In the genomic region with DNA sequence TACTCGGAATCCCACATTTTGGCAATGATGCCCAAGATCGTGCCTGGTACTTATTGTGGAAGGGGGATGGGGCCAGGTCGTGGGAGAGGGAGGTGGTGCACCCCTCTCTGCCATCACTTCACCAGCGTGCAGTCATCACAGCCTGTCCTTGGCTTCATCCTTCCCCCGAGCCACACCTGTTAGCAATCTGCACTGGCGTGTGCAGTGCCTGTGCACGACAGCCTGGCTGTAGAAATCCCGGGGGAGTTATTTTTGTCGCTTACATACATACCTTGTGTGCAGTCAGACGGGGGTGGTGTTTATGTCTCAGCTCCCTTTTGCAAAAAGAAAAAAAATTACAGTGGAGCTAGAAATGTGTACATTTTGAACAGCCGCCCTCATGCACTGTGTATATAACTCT, we compare ENCODE assay signal across 14 cellular contexts.
DNase-seq lines count a peak whose midpoint lies in the region; ATAC-seq, FAIRE-seq and TF ChIP-seq lines count a peak whose summit lies in the region.
"Had no signal": no experiment of that assay in that cellular context is flagged by ENCODE, and none has a peak within 500 bp of the region (broad histone marks: within the 10 kb centered on the region; RNA-seq: fewer than 3 reads in every experiment).

No MANE protein-coding gene starts in this region.

- TF ChIP-seq EP300 in esophagus muscularis mucosa (IDR thresholded peaks at IDR 0.05), result no peak

- intact Hi-C loops in esophagus muscularis mucosa (cut with DNase I), result no loop called here

- H3K27ac ChIP-seq in SU-DHL-6 (ENCODE audit: low read depth, low read length) (peak overlapping the region; percentile 91), foreskin keratinocyte (no peak overlapping the region), esophagus muscularis mucosa (replicated peaks in 1 of 4) (no peak overlapping the region)
- H3K27ac ChIP-seq: gastroesophageal sphincter, right atrium auricular region had no signal

- H3K4me3 Mint-ChIP-seq in T-helper 2 cell treated with Interferon-gamma antibody and Interleukin-4, amounts not matched to agents 5 μg/mL and 100 μg/mL, for 36 hours, result no peak overlapping the region
- H3K4me3 Mint-ChIP-seq: activated CD4-positive, alpha-beta T cell treated with anti-CD3 and anti-CD28 coated beads for 36 hours; CD4-positive, CD25-positive, alpha-beta regulatory T cell had no signal

- WGBS in esophagus muscularis mucosa, result 26% methylated on average over 9 of the region's 11 CpGs

- no peak for FAIRE-seq in H54 (lab: Jason Lieb, UNC)

- H3F3A ChIP-seq in SU-DHL-6 (ENCODE audit: insufficient read depth), result peaks cover 21% of the 10 kb centered on the region

- H3K36me3 ChIP-seq in SU-DHL-6 (ENCODE audit: low read length) (no peaks in the 10 kb centered on the region), esophagus muscularis mucosa (no peaks in the 10 kb centered on the region)
- H3K36me3 ChIP-seq: gastroesophageal sphincter, right atrium auricular region had no signal

- no peaks in the 10 kb centered on the region for H3K79me2 ChIP-seq in SU-DHL-6 (ENCODE audit: insufficient read depth, low read length)

- TF ChIP-seq POLR2A in H54 (IDR thresholded peaks at IDR 0.05; ENCODE audit: low read depth, low read length) (no peak), esophagus muscularis mucosa (IDR thresholded peaks at IDR 0.05; ENCODE audit: low read depth) (no peak)

- no peak overlapping the region for H3K4me3 ChIP-seq in SU-DHL-6 (ENCODE audit: insufficient read depth, low read length, poor library complexity, severe bottlenecking)
- H3K4me3 ChIP-seq in esophagus muscularis mucosa, result no peak overlapping the region
- H3K4me3 ChIP-seq: gastroesophageal sphincter, right atrium auricular region had no signal

- no peaks in the 10 kb centered on the region for H3K9me2 ChIP-seq in SU-DHL-6 (replicated peaks; ENCODE audit: insufficient read depth, low read length)

- H3K27me3 ChIP-seq in SU-DHL-6 (ENCODE audit: low read length) (no peaks in the 10 kb centered on the region), foreskin keratinocyte (peaks cover 2% of the 10 kb centered on the region), esophagus muscularis mucosa (peaks cover 0 to 39% (median 0%) of the 10 kb centered on the region in 4 donors)
- H3K27me3 ChIP-seq: right atrium auricular region had no signal

- H3K36me3 Mint-ChIP-seq in T-helper 2 cell treated with Interferon-gamma antibody and Interleukin-4, amounts not matched to agents 5 μg/mL and 100 μg/mL, for 36 hours (ENCODE audit: low read depth), result no peaks in the 10 kb centered on the region
- H3K36me3 Mint-ChIP-seq: CD4-positive, CD25-positive, alpha-beta regulatory T cell had no signal

- peak overlapping the region; percentile 65 for H3K4me2 ChIP-seq in SU-DHL-6 (ENCODE audit: low read depth, low read length, poor library complexity, severe bottlenecking)

- ATAC-seq in HG03159 (IDR thresholded peaks at IDR 0.05; ENCODE audit: unreplicated experiment), result peak; percentile 48
- ATAC-seq in foreskin keratinocyte, result no peak
- ATAC-seq: activated CD4-positive, alpha-beta T cell treated with anti-CD3 and anti-CD28 coated beads for 36 hours; gastroesophageal sphincter had no signal

- TF ChIP-seq CTCF in SU-DHL-6 (IDR thresholded peaks at IDR 0.05; ENCODE audit: insufficient read depth, low read length, poor library complexity, severe bottlenecking) (no peak), foreskin keratinocyte (conservative IDR thresholded peaks at IDR 0.05) (no peak), esophagus muscularis mucosa (IDR thresholded peaks at IDR 0.05) (no peak)

- no peaks in the 10 kb centered on the region for H3K4me1 ChIP-seq in foreskin keratinocyte
- no peaks in the 10 kb centered on the region for H3K4me1 ChIP-seq in esophagus muscularis mucosa

- H3K9me3 Mint-ChIP-seq in T-helper 2 cell treated with Interferon-gamma antibody and Interleukin-4, amounts not matched to agents 5 μg/mL and 100 μg/mL, for 36 hours, result no peaks in the 10 kb centered on the region

- H3K27ac Mint-ChIP-seq in T-helper 2 cell treated with Interferon-gamma antibody and Interleukin-4, amounts not matched to agents 5 μg/mL and 100 μg/mL, for 36 hours, result no peak overlapping the region
- H3K27ac Mint-ChIP-seq: activated CD4-positive, alpha-beta T cell treated with anti-CD3 and anti-CD28 coated beads for 36 hours; CD4-positive, CD25-positive, alpha-beta regulatory T cell had no signal

- H3K4me1 Mint-ChIP-seq in T-helper 2 cell treated with Interferon-gamma antibody and Interleukin-4, amounts not matched to agents 5 μg/mL and 100 μg/mL, for 36 hours (ENCODE audit: low read depth), result no peaks in the 10 kb centered on the region
- H3K4me1 Mint-ChIP-seq: CD4-positive, CD25-positive, alpha-beta regulatory T cell had no signal

- no peaks in the 10 kb centered on the region for H3K9me3 ChIP-seq in SU-DHL-6 (ENCODE audit: insufficient read depth, low read length)
- no peaks in the 10 kb centered on the region for H3K9me3 ChIP-seq in esophagus muscularis mucosa
- H3K9me3 ChIP-seq: gastroesophageal sphincter, right atrium auricular region had no signal

- H2AFZ ChIP-seq in SU-DHL-6 (ENCODE audit: low read depth, low read length, severe bottlenecking), result no peak overlapping the region

- DNase-seq in CD1c-positive myeloid dendritic cell (ENCODE audit: extremely low spot score), result peak; percentile 47
- DNase-seq in GM19238 (ENCODE audit: insufficient read length, low spot score), result peak; percentile 69
- no peak for DNase-seq in H54 (ENCODE audit: insufficient read length, low spot score)
- DNase-seq in foreskin keratinocyte, result no peak
- DNase-seq in T-helper 2 cell treated with Interferon-gamma antibody and Interleukin-4, amounts not matched to agents 5 μg/mL and 100 μg/mL, for 36 hours (ENCODE audit: low spot score), result no peak
- no peak for DNase-seq in esophagus muscularis mucosa (ENCODE audit: extremely low spot score)
- DNase-seq: activated CD4-positive, alpha-beta T cell treated with anti-CD3 and anti-CD28 coated beads for 36 hours; activated naive CD4-positive, alpha-beta T cell; CD4-positive, CD25-positive, alpha-beta regulatory T cell; Right ventricle myocardium superior had no signal

- H3K9ac ChIP-seq in SU-DHL-6 (ENCODE audit: low read length), result peak overlapping the region; percentile 36; the same call in 1 of the 2 replicates

- no peaks in the 10 kb centered on the region for H4K20me1 ChIP-seq in SU-DHL-6 (ENCODE audit: low read depth, low read length)

- peaks cover 10% of the 10 kb centered on the region for H3K27me3 Mint-ChIP-seq in T-helper 2 cell treated with Interferon-gamma antibody and Interleukin-4, amounts not matched to agents 5 μg/mL and 100 μg/mL, for 36 hours (ENCODE audit: low read depth)
- H3K27me3 Mint-ChIP-seq: activated CD4-positive, alpha-beta T cell treated with anti-CD3 and anti-CD28 coated beads for 36 hours had no signal

Comparison
In these comparisons a context has a peak if more than half of its experiments do, and no peak if none do; other contexts are left out.
1. DNase-seq: peak in CD1c-positive myeloid dendritic cell (single experiment) and GM19238 (single experiment); none in H54 (single experiment), foreskin keratinocyte (0 of 2), T-helper 2 cell treated with Interferon-gamma antibody and Interleukin-4, amounts not matched to agents 5 μg/mL and 100 μg/mL, for 36 hours (single experiment) and esophagus muscularis mucosa (single experiment).